ENCODE assay signal across 1 cellular context in the genomic region with DNA sequence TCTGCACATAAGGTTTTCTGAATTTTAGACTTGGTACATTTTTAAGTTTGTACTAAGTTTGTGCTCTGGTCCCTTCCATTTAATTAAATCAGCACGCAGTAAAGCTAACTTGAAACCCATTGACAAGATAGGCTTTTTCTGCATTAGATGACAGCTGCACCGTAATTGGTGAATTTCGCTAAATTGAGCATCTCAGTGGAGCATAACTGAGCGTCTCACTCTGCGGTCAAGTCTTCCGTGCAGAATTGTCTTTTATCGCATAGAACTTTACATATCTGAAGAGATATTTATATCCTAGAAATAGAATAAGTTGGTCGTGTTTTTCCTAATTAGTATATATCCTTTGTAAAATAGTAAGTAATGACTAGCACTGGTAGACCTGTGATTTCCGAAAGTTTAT.
TF ChIP-seq lines count a peak whose summit lies in the region.

No MANE protein-coding gene starts in this region.

TF ChIP-seq in HepG2, 621 proteins besides CTCF, POLR2A, EP300 and RAD21:
- TF ChIP-seq ZNF615 (CRISPR knock-in tag; IDR thresholded peaks at IDR 0.05; ENCODE audit: borderline replicate concordance) (no peak), RBM22 (optimal IDR thresholded peaks at IDR 0.05; ENCODE audit: low read length) (peak; percentile 32), GATAD1 (CRISPR knock-in tag; IDR thresholded peaks at IDR 0.05) (no peak), PRPF4 (IDR thresholded peaks at IDR 0.05; ENCODE audit: low read depth, low read length, poor library complexity, severe bottlenecking) (peak; percentile 31)
